ENCODE assay signal across 8 cellular contexts in the genomic region with DNA sequence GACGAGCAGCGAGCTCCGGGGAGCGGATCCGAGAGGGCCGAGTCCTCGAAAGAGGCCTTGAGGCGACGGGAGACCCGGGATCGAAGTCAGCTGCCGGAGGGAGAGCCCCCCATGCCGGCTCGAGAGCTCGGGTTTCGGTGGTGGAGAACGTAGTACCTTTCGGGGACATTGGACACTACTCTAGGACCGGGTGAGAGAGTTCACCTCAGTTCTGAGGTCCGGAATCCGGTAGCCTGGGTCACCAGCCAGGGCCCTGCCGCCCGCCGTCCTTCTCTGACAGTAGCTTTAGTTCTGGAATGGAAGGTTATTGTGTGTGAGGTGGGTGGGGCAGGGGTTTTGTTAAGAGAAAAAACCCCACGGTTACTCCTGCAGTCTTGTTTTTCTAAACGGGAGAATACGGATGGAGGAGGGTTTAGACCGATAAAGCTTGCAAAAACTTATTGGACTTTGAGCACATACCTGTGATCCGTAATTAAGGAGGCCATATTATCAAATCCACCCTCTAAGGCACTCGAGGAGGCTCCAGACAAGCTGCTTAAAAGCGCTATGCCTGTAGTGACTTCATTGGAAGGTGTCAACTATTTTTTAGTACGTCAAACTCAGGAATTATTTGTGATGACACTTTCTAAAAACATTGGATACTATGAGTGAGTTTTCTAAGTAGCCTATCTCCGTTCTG. TPM values are rescaled to one million over a fixed set of nuclear protein-coding genes. Genes with fewer than 3 reads are reported as not detected.
A peak's percentile ranks its signal among the peaks of the same experiment; 100 is the strongest.
DNase-seq lines count a peak whose midpoint lies in the region; ATAC-seq and TF ChIP-seq lines count a peak whose summit lies in the region.

No MANE protein-coding gene starts in this region.

- WGBS in SK-N-SH (ENCODE audit: low lambda C conversion rate), result 2% methylated on average over 18 of the region's 33 CpGs
- 2% methylated on average over 33 of the region's 33 CpGs for WGBS in ectodermal cell, 2 experiments
- 1% methylated on average over 32 to 33 of the region's 33 CpGs for WGBS in tibial nerve, 2 donors

- peaks cover 6% of the 10 kb centered on the region for H3F3A ChIP-seq in SK-N-SH (replicated peaks; ENCODE audit: insufficient read depth)

- TF ChIP-seq EP300 in SK-N-SH (IDR thresholded peaks at IDR 0.05; ENCODE audit: borderline replicate concordance in 1 of 2, low read depth in 1 of 2, low read length in 1 of 2) (no peak), tibial nerve (IDR thresholded peaks at IDR 0.05) (no peak)

- H3K4me3 ChIP-seq in ACC112 (ENCODE audit: low read depth, low read length) (peak overlapping the region; percentile 96), SK-N-SH (ENCODE audit: low read depth in 2 of 2, low read length in 1 of 2) (peak overlapping the region; percentile 79 to 88), ectodermal cell (ENCODE audit: insufficient read depth, low read depth, low read length) (peak overlapping the region; percentile 97), muscle layer of colon (ENCODE audit: low read depth in 1 of 2, low read length in 2 of 2) (peak overlapping the region; percentile 78 to 82), tibial nerve (peak overlapping the region; percentile 69 to 93 (median 85))

- H4K20me1 ChIP-seq in SK-N-SH (ENCODE audit: insufficient read depth), result peaks cover 31% of the 10 kb centered on the region

- H3K9me3 ChIP-seq in SK-N-SH, result no peaks in the 10 kb centered on the region
- H3K9me3 ChIP-seq in ectodermal cell (ENCODE audit: control insufficient read depth, low read length), result no peaks in the 10 kb centered on the region
- H3K9me3 ChIP-seq in muscle layer of colon (ENCODE audit: low read length), result no peaks in the 10 kb centered on the region
- no peaks in the 10 kb centered on the region for H3K9me3 ChIP-seq in tibial nerve

- H3K9me2 ChIP-seq in SK-N-SH, result no peaks in the 10 kb centered on the region

- CTCF ChIA-PET in SK-N-SH (lab: Yijun Ruan, JAX), result interaction anchor here (0.8 to 1.4 kb wide), 3 partner anchors 47 to 287 kb away, joined by 3 to 4 read pairs (median 4); no protein-coding TSS in a partner anchor

- H3K79me2 ChIP-seq in ACC112 (ENCODE audit: control insufficient read depth, insufficient read depth, low read length, unreplicated experiment), result peaks cover 48% of the 10 kb centered on the region
- H3K79me2 ChIP-seq in SK-N-SH (ENCODE audit: insufficient read depth), result peaks cover 54% of the 10 kb centered on the region

- H3K4me1 ChIP-seq in ACC112 (ENCODE audit: control insufficient read depth, insufficient read depth, low read length, unreplicated experiment) (peaks cover 15% of the 10 kb centered on the region), SK-N-SH (ENCODE audit: control insufficient read depth in 1 of 2, insufficient read depth in 2 of 2, low read depth in 1 of 2, low read length in 1 of 2) (peaks cover 12 to 13% of the 10 kb centered on the region in 2 experiments; a peak in 3 of 4 replicates), ectodermal cell (ENCODE audit: control insufficient read depth, insufficient read depth, low read length) (no peaks in the 10 kb centered on the region), muscle layer of colon (ENCODE audit: insufficient read depth, low read length) (peaks cover 20% of the 10 kb centered on the region), tibial nerve (peaks cover 0 to 49% (median 25%) of the 10 kb centered on the region in 4 donors)

- TF ChIP-seq POLR2A in tibial nerve (IDR thresholded peaks at IDR 0.05), result no peak

- peak overlapping the region; percentile 84 for H3K4me2 ChIP-seq in SK-N-SH

- H3K36me3 ChIP-seq in ACC112 (ENCODE audit: insufficient read depth, low read length), result no peaks in the 10 kb centered on the region
- H3K36me3 ChIP-seq in SK-N-SH (replicated peaks in 1 of 2; ENCODE audit: control insufficient read depth in 1 of 2, insufficient read depth in 2 of 2, low read length in 1 of 2), result peaks cover 2 to 3% of the 10 kb centered on the region in 2 experiments
- no peaks in the 10 kb centered on the region for H3K36me3 ChIP-seq in ectodermal cell (ENCODE audit: control insufficient read depth, insufficient read depth, low read length)
- H3K36me3 ChIP-seq in muscle layer of colon (ENCODE audit: insufficient read depth, low read length), result no peaks in the 10 kb centered on the region
- H3K36me3 ChIP-seq in tibial nerve, result no peaks in the 10 kb centered on the region

- TF ChIP-seq CTCF in SK-N-SH (IDR thresholded peaks at IDR 0.05) (no peak), tibial nerve (IDR thresholded peaks at IDR 0.05) (no peak)

- peak overlapping the region; percentile 79 for H3K27ac ChIP-seq in ACC112 (ENCODE audit: low read depth, low read length)
- peak overlapping the region; percentile 89 to 93 for H3K27ac ChIP-seq in SK-N-SH (ENCODE audit: low read depth in 2 of 2, low read length in 1 of 2)
- H3K27ac ChIP-seq in ectodermal cell (ENCODE audit: insufficient read depth, low read depth, low read length, poor library complexity, severe bottlenecking), result peak overlapping the region; percentile 96
- peak overlapping the region; percentile 98 for H3K27ac ChIP-seq in muscle layer of colon (ENCODE audit: low read depth, low read length)
- H3K27ac ChIP-seq in tibial nerve, result peak overlapping the region; percentile 88 to 98 (median 96)

- H2AFZ ChIP-seq in ACC112 (ENCODE audit: low read length, unreplicated experiment), result peak overlapping the region; percentile 26
- peak overlapping the region; percentile 63; the same call in 1 of the 2 replicates for H2AFZ ChIP-seq in SK-N-SH (ENCODE audit: low read depth)

- TF ChIP-seq RAD21 in SK-N-SH (IDR thresholded peaks at IDR 0.05; ENCODE audit: low read length), result no peak

- ATAC-seq in GM18517 (IDR thresholded peaks at IDR 0.05; ENCODE audit: unreplicated experiment) (peak; percentile 12), HG03066 (IDR thresholded peaks at IDR 0.05; ENCODE audit: low read depth, unreplicated experiment) (peak; percentile 8)

- DNase-seq in SK-N-SH (no peak), tibial nerve (ENCODE audit: low spot score in 2 of 2) (peak in 1 of 2 donors; percentile 10), NCI-H1092 treated with DMSO at 0.1 percent for 48 hours (lab: John Stamatoyannopoulos, UW) (no peak)

- POLR2A ChIA-PET in SK-N-SH (lab: Yijun Ruan, JAX), result interaction anchor here (1.3 to 2.1 kb wide), 2 partner anchors 11 to 67 kb away, joined by 3 to 11 read pairs; a partner anchor contains a TSS

- H3K9ac ChIP-seq in SK-N-SH (peak overlapping the region; percentile 91), muscle layer of colon (ENCODE audit: low read length) (peak overlapping the region; percentile 85)

- H3K27me3 ChIP-seq in ACC112 (ENCODE audit: insufficient read depth, low read length) (no peaks in the 10 kb centered on the region), SK-N-SH (ENCODE audit: insufficient read depth) (no peaks in the 10 kb centered on the region), ectodermal cell (ENCODE audit: control insufficient read depth, insufficient read depth, low read length, poor library complexity, severe bottlenecking) (no peaks in the 10 kb centered on the region), muscle layer of colon (ENCODE audit: control insufficient read depth in 1 of 2, insufficient read depth in 2 of 2, low read length in 2 of 2) (no peaks in the 10 kb centered on the region), tibial nerve (no peaks in the 10 kb centered on the region)

TF ChIP-seq in SK-N-SH, 30 proteins besides CTCF, POLR2A, EP300 and RAD21 (continues in another document):
- TF ChIP-seq RCOR1 (IDR thresholded peaks at IDR 0.05; ENCODE audit: low read length), result no peak
- no peak for TF ChIP-seq TCF12 (IDR thresholded peaks at IDR 0.05)
- TF ChIP-seq SIN3A (IDR thresholded peaks at IDR 0.05; ENCODE audit: borderline replicate concordance, low read depth, low read length), result no peak; the same call in 1 of the 2 replicates
- TF ChIP-seq JUND (IDR thresholded peaks at IDR 0.05), result no peak
- TF ChIP-seq, protein P1, sequence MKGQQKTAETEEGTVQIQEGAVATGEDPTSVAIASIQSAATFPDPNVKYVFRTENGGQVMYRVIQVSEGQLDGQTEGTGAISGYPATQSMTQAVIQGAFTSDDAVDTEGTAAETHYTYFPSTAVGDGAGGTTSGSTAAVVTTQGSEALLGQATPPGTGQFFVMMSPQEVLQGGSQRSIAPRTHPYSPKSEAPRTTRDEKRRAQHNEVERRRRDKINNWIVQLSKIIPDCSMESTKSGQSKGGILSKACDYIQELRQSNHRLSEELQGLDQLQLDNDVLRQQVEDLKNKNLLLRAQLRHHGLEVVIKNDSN (IDR thresholded peaks at IDR 0.05; ENCODE audit: borderline replicate concordance, low read depth), result no peak
- TF ChIP-seq ELF1 (IDR thresholded peaks at IDR 0.05), result no peak
- no peak for TF ChIP-seq FOXJ3 (CRISPR knock-in tag; IDR thresholded peaks at IDR 0.05)
- no peak for TF ChIP-seq POLR2AphosphoS5 (IDR thresholded peaks at IDR 0.05; ENCODE audit: low read depth, low read length)
- TF ChIP-seq SMC3 (IDR thresholded peaks at IDR 0.05; ENCODE audit: low read depth, low read length), result no peak
- TF ChIP-seq, protein P2, sequence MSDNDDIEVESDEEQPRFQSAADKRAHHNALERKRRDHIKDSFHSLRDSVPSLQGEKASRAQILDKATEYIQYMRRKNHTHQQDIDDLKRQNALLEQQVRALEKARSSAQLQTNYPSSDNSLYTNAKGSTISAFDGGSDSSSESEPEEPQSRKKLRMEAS (IDR thresholded peaks at IDR 0.05; ENCODE audit: low read depth), result no peak

RNA-seq across cellular contexts. Expression of a gene that starts 0.8 kb away (rescaled TPM):
- 7.5 and 9.7 TPM in 2 replicates for polyA plus RNA-seq in SK-N-SH (2012; rRNA removed)
- 13.2 and 15.5 TPM in 2 replicates for polyA plus RNA-seq in SK-N-SH (2012; cell fraction: cytosol; rRNA removed)
- polyA plus RNA-seq in SK-N-SH (2012; cell fraction: nucleus; rRNA removed), result 6.9 and 15.8 TPM in 2 replicates
- polyA plus RNA-seq in ectodermal cell (2013, experiment 1 of 4), result 40.7 TPM
- 45.2 TPM for polyA plus RNA-seq in ectodermal cell (2013, experiment 2 of 4)
- polyA plus RNA-seq in ectodermal cell (2013, experiment 3 of 4), result 46.9 TPM
- polyA plus RNA-seq in ectodermal cell (2013, experiment 4 of 4), result 52.4 TPM
- total RNA-seq in tibial nerve, result 10 to 100 TPM; 37.5 to 70.1 (median 54.6) TPM

RNA-seq across cellular contexts. Expression of a gene that starts 0.9 kb away (rescaled TPM):
- polyA plus RNA-seq in SK-N-SH (2012; rRNA removed), result 0.76 and 1.7 TPM in 2 replicates
- polyA plus RNA-seq in SK-N-SH (2012; cell fraction: cytosol; rRNA removed), result 1.7 and 2.4 TPM in 2 replicates
- polyA plus RNA-seq in SK-N-SH (2012; cell fraction: nucleus; rRNA removed), result 0.35 and 1.1 TPM in 2 replicates
- 10.7 TPM for polyA plus RNA-seq in ectodermal cell (2013, experiment 1 of 4)
- polyA plus RNA-seq in ectodermal cell (2013, experiment 2 of 4), result 10.2 TPM
- 13.2 TPM for polyA plus RNA-seq in ectodermal cell (2013, experiment 3 of 4)
- polyA plus RNA-seq in ectodermal cell (2013, experiment 4 of 4), result 11.6 TPM
- total RNA-seq in tibial nerve, result 1 to 10 TPM in 1 of 4 donors, not detected in 3; 1.2 TPM
